In the genomic region with DNA sequence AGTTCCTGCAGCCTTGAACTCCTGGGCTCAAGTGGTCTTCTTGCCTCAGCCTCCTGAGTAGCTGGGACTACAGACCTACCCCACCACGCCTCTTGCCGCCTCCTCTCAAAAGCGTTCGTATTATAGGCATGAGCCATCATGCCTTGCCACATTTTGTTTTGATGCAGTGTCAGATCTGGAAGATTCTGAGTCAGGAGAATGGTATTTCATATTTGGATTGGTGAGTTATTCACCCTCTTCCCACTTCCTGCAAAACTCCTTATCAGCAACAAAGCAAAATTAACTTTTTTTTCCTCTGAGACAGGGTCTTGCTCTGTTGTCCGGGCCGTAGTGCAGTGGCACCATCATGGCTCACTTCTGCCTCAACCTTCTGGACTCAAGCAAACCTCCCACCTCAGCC, we compare ENCODE assay signal across 15 cellular contexts. TPM values are rescaled to one million over a fixed set of nuclear protein-coding genes. Genes with fewer than 3 reads are reported as not detected.
DNase-seq lines count a peak whose midpoint lies in the region; TF ChIP-seq lines count a peak whose summit lies in the region.
"Had no signal": no experiment of that assay in that cellular context is flagged by ENCODE, and none has a peak within 500 bp of the region (broad histone marks: within the 10 kb centered on the region; RNA-seq: fewer than 3 reads in every experiment).

No MANE protein-coding gene starts in this region.

- TF ChIP-seq CTCF in mammary epithelial cell (conservative IDR thresholded peaks at IDR 0.05 in 1 of 2, IDR thresholded peaks at IDR 0.05 in 1 of 2; ENCODE audit: extremely low read depth in 1 of 2, insufficient read depth in 1 of 2, low read depth in 1 of 2, low read length in 2 of 2) (no peak), GM20000 (IDR thresholded peaks at IDR 0.05; ENCODE audit: extremely low read depth, missing control alignments) (no peak), ovary (IDR thresholded peaks at IDR 0.05) (no peak)

- no peak overlapping the region for H3K27ac ChIP-seq in mammary epithelial cell (ENCODE audit: insufficient read depth, low read depth, low read length)
- peak overlapping the region; percentile 3 for H3K27ac ChIP-seq in mesenchymal stem cell (ENCODE audit: low read length, poor library complexity, severe bottlenecking)
- no peak overlapping the region for H3K27ac ChIP-seq in ovary
- H3K27ac ChIP-seq: spleen had no signal

- no peak for TF ChIP-seq POLR2A in ovary (IDR thresholded peaks at IDR 0.05)

- H3K4me2 ChIP-seq in mammary epithelial cell (ENCODE audit: insufficient read depth, low read depth, low read length) (no peak overlapping the region), mesenchymal stem cell (ENCODE audit: low read length, poor library complexity, severe bottlenecking) (no peak overlapping the region)

- H2BK120ac ChIP-seq in mesenchymal stem cell (ENCODE audit: low read depth, low read length), result no peak overlapping the region

- CTCF ChIA-PET in mammary epithelial cell (lab: Charles Lee; ENCODE audit: low non-redundant PET), result no interaction called here
- CTCF ChIA-PET in activated CD4-positive, alpha-beta memory T cell treated with anti-CD3 and anti-CD28 coated beads, Interleukin-2, amount 10 ng/mL, durations not matched to agents 7 days and 5 days (lab: Charles Lee), result interaction anchor here (0.8 kb wide), 1 partner anchor 14 kb away, joined by 3 read pairs; no protein-coding TSS in a partner anchor

- peaks cover 7% of the 10 kb centered on the region for H3K4me1 Mint-ChIP-seq in activated CD4-positive, alpha-beta memory T cell treated with anti-CD3 and anti-CD28 coated beads, Interleukin-2, amount 10 ng/mL, durations not matched to agents 7 days and 5 days

- no peak overlapping the region for H2BK5ac ChIP-seq in mesenchymal stem cell (ENCODE audit: low read depth, low read length, poor library complexity, severe bottlenecking)

- no peak overlapping the region for H3K4me3 Mint-ChIP-seq in activated CD4-positive, alpha-beta memory T cell treated with anti-CD3 and anti-CD28 coated beads, Interleukin-2, amount 10 ng/mL, durations not matched to agents 7 days and 5 days
- H3K4me3 Mint-ChIP-seq: naive B cell; T-helper 1 cell treated with Interleukin-12 subunit alpha and Interleukin-12 subunit beta and Interleukin-4 antibody, amounts not matched to agents 30 μg/mL and 1 μg/mL, for 36 hours had no signal

- WGBS in mammary epithelial cell (ENCODE audit: low coverage, missing lambda C conversion rate), result 24% methylated on average over 6 of the region's 6 CpGs
- WGBS in mesenchymal stem cell, result 59% methylated on average over 2 of the region's 6 CpGs
- WGBS in ovary, 3 donors, result 77 to 88% (median 77%) methylated on average over 6 of the region's 6 CpGs

- DNase-seq in Caki2 (ENCODE audit: low read depth) (peak; percentile 3), M059J (ENCODE audit: low read depth) (peak; percentile 90), mammary epithelial cell (peak; percentile 84), mesenchymal stem cell (peak; percentile 57), GM20000 (ENCODE audit: low spot score) (no peak), hippocampal formation (lab: John Stamatoyannopoulos, UW) (no peak), ovary (no peak)
- no peak for DNase-seq in activated CD4-positive, alpha-beta memory T cell treated with anti-CD3 and anti-CD28 coated beads, Interleukin-2, amount 10 ng/mL, durations not matched to agents 7 days and 5 days
- DNase-seq: cerebellar nuclear complex, DMS53, Karpas-422, naive B cell, NCI-H748 treated with DMSO at 0.1 percent for 48 hours, spleen had no signal

- no peaks in the 10 kb centered on the region for H3K27me3 Mint-ChIP-seq in activated CD4-positive, alpha-beta memory T cell treated with anti-CD3 and anti-CD28 coated beads, Interleukin-2, amount 10 ng/mL, durations not matched to agents 7 days and 5 days
- H3K27me3 Mint-ChIP-seq: naive B cell had no signal

- peaks cover 40% of the 10 kb centered on the region for H3K36me3 Mint-ChIP-seq in activated CD4-positive, alpha-beta memory T cell treated with anti-CD3 and anti-CD28 coated beads, Interleukin-2, amount 10 ng/mL, durations not matched to agents 7 days and 5 days (ENCODE audit: low read depth)

- intact Hi-C loops in mammary epithelial cell (cut with micrococcal nuclease), result loop anchor here (2.0 kb wide), 1 partner anchor 28 kb away; no protein-coding TSS in a partner anchor
- intact Hi-C loops in ovary (cut with DNase I), result no loop called here

- TF ChIP-seq EP300 in ovary (IDR thresholded peaks at IDR 0.05), result no peak

- H2BK12ac ChIP-seq in mesenchymal stem cell (ENCODE audit: low read length in 2 of 2), result no peak overlapping the region

- POLR2A ChIA-PET in activated CD4-positive, alpha-beta memory T cell treated with anti-CD3 and anti-CD28 coated beads, Interleukin-2, amount 10 ng/mL, durations not matched to agents 7 days and 5 days (lab: Charles Lee), result no interaction called here

- no peak overlapping the region for H2AFZ ChIP-seq in mammary epithelial cell (ENCODE audit: low read depth, low read length)
- no peak overlapping the region for H2AFZ ChIP-seq in mesenchymal stem cell (ENCODE audit: low read depth, low read length)

- H3K9me3 Mint-ChIP-seq in activated CD4-positive, alpha-beta memory T cell treated with anti-CD3 and anti-CD28 coated beads, Interleukin-2, amount 10 ng/mL, durations not matched to agents 7 days and 5 days, result no peaks in the 10 kb centered on the region
- H3K9me3 Mint-ChIP-seq: naive B cell; T-helper 1 cell treated with Interleukin-12 subunit alpha and Interleukin-12 subunit beta and Interleukin-4 antibody, amounts not matched to agents 30 μg/mL and 1 μg/mL, for 36 hours had no signal

- peaks cover 4% of the 10 kb centered on the region for H3K79me1 ChIP-seq in mesenchymal stem cell (replicated peaks; ENCODE audit: low read length, poor library complexity, severe bottlenecking)

- BruUV-seq in mammary epithelial cell (replicated peaks; lab: Mats Ljungman, UMichigan), result no TSS peak

- no peak overlapping the region for H3K4me3 ChIP-seq in mammary epithelial cell (replicated peaks in 1 of 3; ENCODE audit: insufficient read depth in 1 of 3, low read depth in 2 of 3, low read length in 3 of 3)
- H3K4me3 ChIP-seq in mesenchymal stem cell (ENCODE audit: insufficient read depth in 1 of 2, low read depth in 1 of 2, low read length in 2 of 2), result no peak overlapping the region
- no peak overlapping the region for H3K4me3 ChIP-seq in ovary
- H3K4me3 ChIP-seq: spleen had no signal

- peaks cover 14% of the 10 kb centered on the region for H3K4me1 ChIP-seq in mammary epithelial cell (ENCODE audit: insufficient read depth, low read length)
- peaks cover 7% of the 10 kb centered on the region for H3K4me1 ChIP-seq in mesenchymal stem cell (ENCODE audit: control insufficient read depth, insufficient read depth, low read depth, low read length)
- H3K4me1 ChIP-seq in ovary (ENCODE audit: insufficient read depth), result no peaks in the 10 kb centered on the region

- no peaks in the 10 kb centered on the region for H4K20me1 ChIP-seq in mammary epithelial cell (ENCODE audit: insufficient read depth, low read length)

- H3K36me3 ChIP-seq in mammary epithelial cell (ENCODE audit: insufficient read depth, low read length) (peaks cover 1% of the 10 kb centered on the region), mesenchymal stem cell (ENCODE audit: control insufficient read depth in 1 of 2, insufficient read depth in 2 of 2, low read depth in 1 of 2, low read length in 2 of 2) (peaks cover 18 to 26% of the 10 kb centered on the region in 2 experiments), ovary (no peaks in the 10 kb centered on the region)

- H3K14ac ChIP-seq in mesenchymal stem cell (ENCODE audit: low read length in 2 of 2), result no peak overlapping the region

- no peak overlapping the region for H4K91ac ChIP-seq in mesenchymal stem cell (ENCODE audit: low read length)

- H3K27me3 ChIP-seq in mammary epithelial cell (ENCODE audit: insufficient read depth, low read length) (no peaks in the 10 kb centered on the region), mesenchymal stem cell (ENCODE audit: control insufficient read depth in 1 of 2, insufficient read depth in 1 of 2, low read length in 2 of 2) (no peaks in the 10 kb centered on the region), ovary (no peaks in the 10 kb centered on the region)
- H3K27me3 ChIP-seq: spleen had no signal

- H2BK15ac ChIP-seq in mesenchymal stem cell (ENCODE audit: low read depth, poor library complexity, severe bottlenecking), result no peak overlapping the region

- H4K8ac ChIP-seq in mesenchymal stem cell (ENCODE audit: low read length), result no peak overlapping the region

- dilution Hi-C loops in mammary epithelial cell (cut with HindIII; ENCODE audit: low sequenced_read_pairs), result no loop called here

- H3K23ac ChIP-seq in mesenchymal stem cell (ENCODE audit: low read length in 2 of 2), result no peak overlapping the region

- H3K9me3 ChIP-seq in mammary epithelial cell (replicated peaks; ENCODE audit: insufficient read depth, low read length) (no peaks in the 10 kb centered on the region), mesenchymal stem cell (ENCODE audit: control insufficient read depth, low read length) (no peaks in the 10 kb centered on the region), ovary (no peaks in the 10 kb centered on the region)
- H3K9me3 ChIP-seq: spleen had no signal

- H3K27ac Mint-ChIP-seq in activated CD4-positive, alpha-beta memory T cell treated with anti-CD3 and anti-CD28 coated beads, Interleukin-2, amount 10 ng/mL, durations not matched to agents 7 days and 5 days, result no peak overlapping the region
- H3K27ac Mint-ChIP-seq: T-helper 1 cell treated with Interleukin-12 subunit alpha and Interleukin-12 subunit beta and Interleukin-4 antibody, amounts not matched to agents 30 μg/mL and 1 μg/mL, for 36 hours had no signal

- in situ Hi-C loops in Caki2 (cut with HindIII; ENCODE audit: low pct_unique_long_range_greater_than_20kb, low sequenced_read_pairs) (no loop called here), mammary epithelial cell (cut with MboI; ENCODE audit: low sequenced_read_pairs in 2 of 2) (no loop called here)

- H3K79me2 ChIP-seq in mammary epithelial cell (ENCODE audit: insufficient read depth, low read length), result peaks cover 4% of the 10 kb centered on the region

- no peak overlapping the region for H3K18ac ChIP-seq in mesenchymal stem cell (ENCODE audit: low read depth in 1 of 2, low read length in 2 of 2)

- H3K9ac ChIP-seq in mammary epithelial cell (ENCODE audit: insufficient read depth, low read length) (no peak overlapping the region), mesenchymal stem cell (ENCODE audit: low read length) (no peak overlapping the region)

- H2AK5ac ChIP-seq in mesenchymal stem cell (ENCODE audit: low read length, severe bottlenecking), result no peak overlapping the region

- H3K4ac ChIP-seq in mesenchymal stem cell (ENCODE audit: low read depth in 1 of 2, low read length in 2 of 2), result no peak overlapping the region

RNA-seq across cellular contexts. Expression of gene REST, which starts 29.6 kb away (rescaled TPM):
- 5.9 and 6.8 TPM in 2 replicates for total RNA-seq in Caki2 (2014; rRNA removed; shearing (Covaris generic); ENCODE audit: low replicate concordance)
- total RNA-seq in M059J (2014; rRNA removed; shearing (Covaris generic)), result 19.6 and 26.9 TPM in 2 replicates
- total RNA-seq in mammary epithelial cell (10 to 100 TPM; 45.6 to 52.2 TPM), ovary (10 to 100 TPM; 23.6 to 43.7 (median 33.8) TPM)
- polyA plus RNA-seq in mammary epithelial cell (18.2 TPM), ovary (10 to 100 TPM in 1 of 2 donors, 1 to 10 TPM in 1; 8.2 to 15.2 TPM)
- 35.1 TPM for polyA minus RNA-seq in mammary epithelial cell
- 20.9 TPM for polyA plus RNA-seq in mesenchymal stem cell (2013, experiment 1 of 2)
- 20.2 TPM for polyA plus RNA-seq in mesenchymal stem cell (2013, experiment 2 of 2)
- 10 to 100 TPM; 54.7 to 58.3 TPM for total RNA-seq in activated CD4-positive, alpha-beta memory T cell treated with anti-CD3 and anti-CD28 coated beads, Interleukin-2, amount 10 ng/mL, durations not matched to agents 7 days and 5 days

RNA-seq across cellular contexts. Expression of gene NOA1, which starts 40.1 kb away (rescaled TPM):
- 8.7 and 11.9 TPM in 2 replicates for total RNA-seq in Caki2 (2014; rRNA removed; shearing (Covaris generic); ENCODE audit: low replicate concordance)
- 10.8 and 12.4 TPM in 2 replicates for total RNA-seq in M059J (2014; rRNA removed; shearing (Covaris generic))
- total RNA-seq in mammary epithelial cell (10 to 100 TPM; 16.1 to 22.7 TPM), ovary (10 to 100 TPM; 12.6 to 21.5 (median 18.5) TPM)
- polyA plus RNA-seq in mammary epithelial cell (15.2 TPM), ovary (10 to 100 TPM; 16.2 to 19.1 TPM)
- 10.2 TPM for polyA minus RNA-seq in mammary epithelial cell
- 12.4 TPM for polyA plus RNA-seq in mesenchymal stem cell (2013, experiment 1 of 2)
- 12.6 TPM for polyA plus RNA-seq in mesenchymal stem cell (2013, experiment 2 of 2)
- 10 to 100 TPM; 22.1 to 22.6 TPM for total RNA-seq in activated CD4-positive, alpha-beta memory T cell treated with anti-CD3 and anti-CD28 coated beads, Interleukin-2, amount 10 ng/mL, durations not matched to agents 7 days and 5 days

RNA-seq across cellular contexts. Expression of gene POLR2B, which starts 41.4 kb away (rescaled TPM):
- 37.4 and 62.0 TPM in 2 replicates for total RNA-seq in Caki2 (2014; rRNA removed; shearing (Covaris generic); ENCODE audit: low replicate concordance)
- total RNA-seq in M059J (2014; rRNA removed; shearing (Covaris generic)), result 141 and 147 TPM in 2 replicates
- 100 to 1,000 TPM; 104 to 105 TPM for total RNA-seq in mammary epithelial cell
- polyA plus RNA-seq in mammary epithelial cell, result 57.4 TPM
- polyA minus RNA-seq in mammary epithelial cell, result 56.2 TPM
- polyA plus RNA-seq in mesenchymal stem cell (2013, experiment 1 of 2), result 57.0 TPM
- polyA plus RNA-seq in mesenchymal stem cell (2013, experiment 2 of 2), result 58.9 TPM
- total RNA-seq in ovary, result 10 to 100 TPM; 53.3 to 79.4 (median 65.5) TPM
- 10 to 100 TPM; 31.8 to 60.2 TPM for polyA plus RNA-seq in ovary
- 100 to 1,000 TPM; 107 to 109 TPM for total RNA-seq in activated CD4-positive, alpha-beta memory T cell treated with anti-CD3 and anti-CD28 coated beads, Interleukin-2, amount 10 ng/mL, durations not matched to agents 7 days and 5 days

Comparison
In these comparisons a context has a peak if more than half of its experiments do, and no peak if none do; other contexts are left out.
1. DNase-seq: peak in Caki2 (single experiment), M059J (single experiment), mammary epithelial cell (single experiment) and mesenchymal stem cell (single experiment); none in GM20000 (single experiment), hippocampal formation (0 of 2), ovary (0 of 5) and activated CD4-positive, alpha-beta memory T cell treated with anti-CD3 and anti-CD28 coated beads, Interleukin-2, amount 10 ng/mL, durations not matched to agents 7 days and 5 days (single experiment).